Comparison of ENCODE assay signal across 9 cellular contexts in the genomic region with DNA sequence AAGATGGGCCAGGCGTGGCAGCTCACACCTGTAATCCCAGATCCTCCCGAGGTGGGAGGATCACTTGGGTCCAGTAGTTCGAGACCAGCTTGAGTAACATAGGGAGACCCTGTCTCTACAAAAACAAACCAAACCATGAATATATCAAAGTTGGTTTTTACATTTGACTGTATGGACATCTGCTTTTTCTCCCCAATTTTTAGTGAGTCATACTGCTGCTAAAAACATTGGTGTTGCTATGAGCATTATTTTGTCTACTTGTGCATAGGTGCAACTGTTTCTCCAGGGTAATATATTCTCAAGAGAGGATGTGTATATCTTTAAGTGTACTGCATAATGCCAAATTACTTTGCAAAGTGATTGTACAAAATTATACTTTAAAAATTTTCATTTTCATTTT. TPM values are rescaled to one million over a fixed set of nuclear protein-coding genes. Genes with fewer than 3 reads are reported as not detected.
DNase-seq lines count a peak whose midpoint lies in the region; ATAC-seq, FAIRE-seq and TF ChIP-seq lines count a peak whose summit lies in the region.
"Had no signal": no experiment of that assay in that cellular context is flagged by ENCODE, and none has a peak within 500 bp of the region (broad histone marks: within the 10 kb centered on the region; RNA-seq: fewer than 3 reads in every experiment).

No MANE protein-coding gene starts in this region.

- H3K4me3 ChIP-seq in right atrium auricular region (peak overlapping the region; percentile 84 to 97), ascending aorta (peak overlapping the region; percentile 86 to 97)

- H3K27ac ChIP-seq in right atrium auricular region (peak overlapping the region in 1 of 2 donors; percentile 72), ascending aorta (no peak overlapping the region)

- H3K27me3 Mint-ChIP-seq in mesothelial cell of epicardium (ENCODE audit: low read depth) = no peaks in the 10 kb centered on the region

- H3K36me3 Mint-ChIP-seq in mesothelial cell of epicardium = peaks cover under 1% of the 10 kb centered on the region

- TF ChIP-seq CTCF in right atrium auricular region (IDR thresholded peaks at IDR 0.05) (no peak), ascending aorta (IDR thresholded peaks at IDR 0.05) (no peak), mesothelial cell of epicardium (IDR thresholded peaks at IDR 0.05; ENCODE audit: unreplicated experiment) (no peak)

- no peak for FAIRE-seq in GM12892 (lab: Jason Lieb, UNC)
- FAIRE-seq: kidney had no signal

- H3K9me3 Mint-ChIP-seq in mesothelial cell of epicardium = no peaks in the 10 kb centered on the region

- TF ChIP-seq POLR2A in GM12892 (IDR thresholded peaks at IDR 0.05; ENCODE audit: low read depth, low read length) = no peak

- no peak overlapping the region for H3K27ac Mint-ChIP-seq in mesothelial cell of epicardium

- peak overlapping the region; percentile 47 for H3K4me3 Mint-ChIP-seq in mesothelial cell of epicardium

- peaks cover 0 to 34% of the 10 kb centered on the region in 2 donors for H3K4me1 ChIP-seq in right atrium auricular region
- peaks cover 6 to 23% of the 10 kb centered on the region in 2 donors for H3K4me1 ChIP-seq in ascending aorta

- no peak for DNase-seq in right atrium auricular region (ENCODE audit: low spot score)
- DNase-seq in Right ventricle myocardium superior = no peak
- DNase-seq in ascending aorta (ENCODE audit: low spot score in 2 of 2) = no peak
- DNase-seq in mesothelial cell of epicardium (ENCODE audit: low spot score in 2 of 2, unreplicated experiment in 2 of 2) = no peak
- DNase-seq in OCI-M1 (lab: John Stamatoyannopoulos, UW) = no peak
- no peak for DNase-seq in posterior cingulate gyrus
- no peak for DNase-seq in GM12892 (ENCODE audit: insufficient read length)
- DNase-seq in NCI-H82 (lab: John Stamatoyannopoulos, UW) = no peak

- no peaks in the 10 kb centered on the region for H3K9me3 ChIP-seq in right atrium auricular region
- no peaks in the 10 kb centered on the region for H3K9me3 ChIP-seq in ascending aorta

- H3K4me1 Mint-ChIP-seq in mesothelial cell of epicardium = peaks cover 14% of the 10 kb centered on the region

- no peak for ATAC-seq in Right ventricle myocardium superior (ENCODE audit: poor library complexity)

- H3K27me3 ChIP-seq in right atrium auricular region (no peaks in the 10 kb centered on the region), ascending aorta (no peaks in the 10 kb centered on the region)

- intact Hi-C loops in Right ventricle myocardium superior (cut with DNase I) (no loop called here), ascending aorta (cut with DNase I) (loop anchor here (2.0 to 10.0 kb wide), 3 partner anchors 75 to 1165 kb away; partner anchors contain the start of genes SBDS and TYW1), posterior cingulate gyrus (cut with DNase I) (loop anchor here (5.0 kb wide), 2 partner anchors 72 to 78 kb away; no protein-coding TSS in a partner anchor)

- H3K36me3 ChIP-seq in right atrium auricular region (no peaks in the 10 kb centered on the region), ascending aorta (peaks cover 0 to 4% of the 10 kb centered on the region in 2 donors)

RNA-seq across cellular contexts. Expression of gene TMEM248, which starts 0.8 kb away (rescaled TPM):
- total RNA-seq in right atrium auricular region = 100 to 1,000 TPM in 1 of 2 donors, 10 to 100 TPM in 1; 61.9 to 111 TPM
- 37.1 TPM for total RNA-seq in Right ventricle myocardium superior
- total RNA-seq in ascending aorta = 278 TPM
- 81.3 to 85.3 TPM (median 85.1 TPM) in 3 replicates for total RNA-seq in mesothelial cell of epicardium
- 27.4 TPM for polyA plus RNA-seq in GM12892 (2012; ENCODE audit: missing spikeins)
